9 cellular contexts compared by ENCODE assay signal in genomic region chr11:82980292-82980691, GRCh38.
DNase-seq lines count a peak whose midpoint lies in the region; ATAC-seq lines count a peak whose summit lies in the region.
"Had no signal": no experiment of that assay in that cellular context is flagged by ENCODE, and none has a peak within 500 bp of the region (broad histone marks: within the 10 kb centered on the region; RNA-seq: fewer than 3 reads in every experiment).

No MANE protein-coding gene starts in this region.

- no peaks in the 10 kb centered on the region for H3K27me3 ChIP-seq in effector memory CD4-positive, alpha-beta T cell (replicated peaks; ENCODE audit: control insufficient read depth, insufficient read depth, low read length, poor library complexity, severe bottlenecking)

- H3K27ac ChIP-seq in effector memory CD4-positive, alpha-beta T cell (ENCODE audit: insufficient read depth, low read length, poor library complexity, severe bottlenecking): no peak overlapping the region

- H3K36me3 Mint-ChIP-seq in naive thymus-derived CD8-positive, alpha-beta T cell: peaks cover 16 to 38% (median 26%) of the 10 kb centered on the region in 3 donors

- H3K4me1 Mint-ChIP-seq in naive thymus-derived CD8-positive, alpha-beta T cell: peaks cover 7 to 42% (median 38%) of the 10 kb centered on the region in 4 donors

- no peak overlapping the region for H3K4me3 Mint-ChIP-seq in naive thymus-derived CD8-positive, alpha-beta T cell

- H3K36me3 ChIP-seq in effector memory CD4-positive, alpha-beta T cell (ENCODE audit: control insufficient read depth, insufficient read depth, low read length): no peaks in the 10 kb centered on the region

- no peaks in the 10 kb centered on the region for H3K4me1 ChIP-seq in effector memory CD4-positive, alpha-beta T cell (ENCODE audit: control insufficient read depth, insufficient read depth, low read length, poor library complexity, severe bottlenecking)

- in situ Hi-C loops in Caki2 (cut with HindIII; ENCODE audit: low pct_unique_long_range_greater_than_20kb, low sequenced_read_pairs): no loop called here

- ATAC-seq in naive thymus-derived CD8-positive, alpha-beta T cell: no peak

- H3K4me3 ChIP-seq in effector memory CD4-positive, alpha-beta T cell (ENCODE audit: insufficient read depth, low read depth, low read length, poor library complexity, severe bottlenecking): no peak overlapping the region

- H3K9me3 ChIP-seq in effector memory CD4-positive, alpha-beta T cell (ENCODE audit: control insufficient read depth, low read length): no peaks in the 10 kb centered on the region

- POLR2A ChIA-PET in naive thymus-derived CD8-positive, alpha-beta T cell (lab: Charles Lee): interaction anchor here (1.0 to 1.5 kb wide), 2 partner anchors 9 to 19 kb away, joined by 3 read pairs; no protein-coding TSS in a partner anchor

- H3K27me3 Mint-ChIP-seq in naive thymus-derived CD8-positive, alpha-beta T cell: no peaks in the 10 kb centered on the region

- peak; percentile 38 for DNase-seq in Caki2 (ENCODE audit: low read depth)
- DNase-seq in NCI-H460 (ENCODE audit: extremely low read depth, low read depth): peak; percentile 9
- peak; percentile 72 for DNase-seq in dedifferentiated amniotic fluid mesenchymal stem cell (ENCODE audit: extremely low spot score)
- peak; percentile 78 for DNase-seq in pulmonary artery endothelial cell (ENCODE audit: low read depth, low spot score)
- DNase-seq in effector memory CD4-positive, alpha-beta T cell: no peak
- DNase-seq in SIG-M5 treated with dmso at 0.1 percent for 504 hours (lab: John Stamatoyannopoulos, UW; ENCODE audit: unreplicated experiment): no peak
- DNase-seq in KG1 (lab: John Stamatoyannopoulos, UW): no peak
- no peak for DNase-seq in naive thymus-derived CD8-positive, alpha-beta T cell
- DNase-seq: anterior cingulate cortex had no signal

- peaks cover 0 to 4% (median 0%) of the 10 kb centered on the region in 9 donors for H3K9me3 Mint-ChIP-seq in naive thymus-derived CD8-positive, alpha-beta T cell

- H3K27ac Mint-ChIP-seq in naive thymus-derived CD8-positive, alpha-beta T cell: peak overlapping the region in 2 of 10 donors; percentile 5 to 36

Comparison
In these comparisons a context has a peak if more than half of its experiments do, and no peak if none do; other contexts are left out.
1. DNase-seq: peak in Caki2 (single experiment), NCI-H460 (single experiment), dedifferentiated amniotic fluid mesenchymal stem cell (single experiment) and pulmonary artery endothelial cell (single experiment); none in effector memory CD4-positive, alpha-beta T cell (0 of 3), SIG-M5 treated with dmso at 0.1 percent for 504 hours (single experiment), KG1 (single experiment) and naive thymus-derived CD8-positive, alpha-beta T cell (0 of 10).